ENCODE assay signal across 12 cellular contexts in the genomic region with DNA sequence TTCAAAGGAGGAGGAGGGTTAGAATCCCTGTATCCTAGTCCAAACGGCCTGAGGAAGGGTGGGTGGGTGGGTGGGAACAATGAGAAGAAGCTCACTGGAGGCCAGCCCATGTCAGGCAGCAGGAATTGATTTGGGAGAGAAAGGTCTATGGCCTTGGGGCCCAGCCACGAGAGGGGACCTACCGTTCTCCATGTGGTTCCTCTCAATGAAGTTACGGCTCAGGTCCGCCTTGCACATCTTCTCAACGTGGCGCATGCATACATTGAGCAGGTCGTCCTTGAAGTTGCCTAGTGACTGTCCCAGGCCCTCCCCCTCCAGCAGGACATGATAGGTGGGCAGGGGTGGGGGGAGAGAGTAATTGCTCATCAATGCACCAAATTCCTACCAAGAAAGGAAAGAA. TPM values are rescaled to one million over a fixed set of nuclear protein-coding genes. Genes with fewer than 3 reads are reported as not detected.
DNase-seq lines count a peak whose midpoint lies in the region; ATAC-seq and TF ChIP-seq lines count a peak whose summit lies in the region.
"Had no signal": no experiment of that assay in that cellular context is flagged by ENCODE, and none has a peak within 500 bp of the region (broad histone marks: within the 10 kb centered on the region; RNA-seq: fewer than 3 reads in every experiment).

No MANE protein-coding gene starts in this region.

- no peaks in the 10 kb centered on the region for H3K9me3 ChIP-seq in PC-3 (ENCODE audit: low read length)
- H3K9me3 ChIP-seq in lower lobe of right lung: no peaks in the 10 kb centered on the region

- no peak overlapping the region for H3K4me2 ChIP-seq in PC-3 (ENCODE audit: low read length)

- no TSS peak for BruUV-seq in PC-3 (replicated peaks; lab: Mats Ljungman, UMichigan)

- H2AFZ ChIP-seq in PC-3 (ENCODE audit: low read length): no peak overlapping the region

- H3K9me3 Mint-ChIP-seq in chondrocyte (ENCODE audit: low read depth): peaks cover 4% of the 10 kb centered on the region
- H3K9me3 Mint-ChIP-seq in type B pancreatic cell: peaks cover 5% of the 10 kb centered on the region
- H3K9me3 Mint-ChIP-seq in natural killer cell treated with Interleukin-12 subunit alpha and Interleukin-12 subunit beta and Interleukin-15 and Interleukin-18, amount 100 ng/mL, for 72 hours: no peaks in the 10 kb centered on the region
- H3K9me3 Mint-ChIP-seq: CD4-positive, alpha-beta T cell had no signal

- no peak overlapping the region for H3K9ac ChIP-seq in PC-3 (ENCODE audit: low read length)

- H3K4me1 ChIP-seq in PC-3 (ENCODE audit: insufficient read depth, low read length) (peaks cover 68% of the 10 kb centered on the region), lower lobe of right lung (no peaks in the 10 kb centered on the region)

- intact Hi-C loops in PC-3 (cut with micrococcal nuclease): no loop called here
- intact Hi-C loops in lower lobe of right lung (cut with DNase I): no loop called here

- no peak overlapping the region for H3K27ac Mint-ChIP-seq in chondrocyte (ENCODE audit: unreplicated experiment)
- peak overlapping the region; percentile 100 for H3K27ac Mint-ChIP-seq in type B pancreatic cell
- no peak overlapping the region for H3K27ac Mint-ChIP-seq in natural killer cell treated with Interleukin-12 subunit alpha and Interleukin-12 subunit beta and Interleukin-15 and Interleukin-18, amount 100 ng/mL, for 72 hours
- H3K27ac Mint-ChIP-seq: B cell; CD4-positive, alpha-beta T cell had no signal

- POLR2A ChIA-PET in PC-3 (lab: Charles Lee; ENCODE audit: unreplicated experiment): interaction anchor here (0.6 kb wide), 1 partner anchor 17 kb away, joined by 3 read pairs; no protein-coding TSS in a partner anchor

- H3K36me3 ChIP-seq in PC-3 (ENCODE audit: low read depth, low read length) (no peaks in the 10 kb centered on the region), lower lobe of right lung (no peaks in the 10 kb centered on the region)

- ATAC-seq in PC-3: no peak
- no peak for ATAC-seq in lower lobe of right lung
- ATAC-seq in natural killer cell treated with Interleukin-12 subunit alpha and Interleukin-12 subunit beta and Interleukin-15 and Interleukin-18, amount 100 ng/mL, for 72 hours: no peak

- no peaks in the 10 kb centered on the region for H3K9me2 ChIP-seq in PC-3 (replicated peaks; ENCODE audit: low read length)

- CTCF ChIA-PET in PC-3 (lab: Charles Lee): no interaction called here

- H3K4me3 ChIP-seq in PC-3 (ENCODE audit: low read length): no peak overlapping the region
- H3K4me3 ChIP-seq in lower lobe of right lung: no peak overlapping the region

- H4K20me1 ChIP-seq in PC-3 (ENCODE audit: low read length): no peaks in the 10 kb centered on the region

- TF ChIP-seq CTCF in PC-3 (conservative IDR thresholded peaks at IDR 0.05; ENCODE audit: low read depth, low read length) (no peak), chondrocyte (IDR thresholded peaks at IDR 0.05) (no peak), lower lobe of right lung (IDR thresholded peaks at IDR 0.05) (no peak), type B pancreatic cell (conservative IDR thresholded peaks at IDR 0.05) (no peak)

- DNase-seq in PC-3: no peak
- DNase-seq in chondrocyte (ENCODE audit: low spot score): peak; percentile 63
- peak; percentile 12 for DNase-seq in lower lobe of right lung
- no peak for DNase-seq in type B pancreatic cell (ENCODE audit: extremely low spot score, unreplicated experiment)
- DNase-seq in natural killer cell treated with Interleukin-12 subunit alpha and Interleukin-12 subunit beta and Interleukin-15 and Interleukin-18, amount 100 ng/mL, for 72 hours (ENCODE audit: low spot score): no peak
- DNase-seq in superior temporal gyrus (ENCODE audit: extremely low spot score): no peak
- DNase-seq in NCI-H1417 (lab: John Stamatoyannopoulos, UW): no peak
- DNase-seq: Calu3; CD4-positive, alpha-beta T cell; DMS 273 treated with DMSO at 0.1 percent for 48 hours had no signal

- H3K4me3 Mint-ChIP-seq in chondrocyte (ENCODE audit: unreplicated experiment) (no peak overlapping the region), type B pancreatic cell (no peak overlapping the region)
- no peak overlapping the region for H3K4me3 Mint-ChIP-seq in natural killer cell treated with Interleukin-12 subunit alpha and Interleukin-12 subunit beta and Interleukin-15 and Interleukin-18, amount 100 ng/mL, for 72 hours
- H3K4me3 Mint-ChIP-seq: B cell; CD4-positive, alpha-beta T cell had no signal

- H3K4me1 Mint-ChIP-seq in chondrocyte (ENCODE audit: low read depth) (no peaks in the 10 kb centered on the region), type B pancreatic cell (ENCODE audit: unreplicated experiment) (peaks cover 13% of the 10 kb centered on the region)
- H3K4me1 Mint-ChIP-seq in natural killer cell treated with Interleukin-12 subunit alpha and Interleukin-12 subunit beta and Interleukin-15 and Interleukin-18, amount 100 ng/mL, for 72 hours (ENCODE audit: low read depth in 2 of 2): no peaks in the 10 kb centered on the region
- H3K4me1 Mint-ChIP-seq: B cell had no signal

- H3K27ac ChIP-seq in PC-3 (ENCODE audit: low read length) (peak overlapping the region; percentile 97), lower lobe of right lung (no peak overlapping the region)
- H3K27ac ChIP-seq: HL-60 had no signal

- no peaks in the 10 kb centered on the region for H3K36me3 Mint-ChIP-seq in chondrocyte (ENCODE audit: low read depth)
- H3K36me3 Mint-ChIP-seq in type B pancreatic cell: peaks cover 14% of the 10 kb centered on the region
- no peaks in the 10 kb centered on the region for H3K36me3 Mint-ChIP-seq in natural killer cell treated with Interleukin-12 subunit alpha and Interleukin-12 subunit beta and Interleukin-15 and Interleukin-18, amount 100 ng/mL, for 72 hours

- H3K79me2 ChIP-seq in PC-3 (ENCODE audit: low read length): no peaks in the 10 kb centered on the region

- H3F3A ChIP-seq in PC-3 (ENCODE audit: low read length, unreplicated experiment): no peaks in the 10 kb centered on the region

- H3K27me3 Mint-ChIP-seq in chondrocyte (ENCODE audit: low read depth): peaks cover 25% of the 10 kb centered on the region
- peaks cover 13% of the 10 kb centered on the region for H3K27me3 Mint-ChIP-seq in type B pancreatic cell
- peaks cover 14 to 20% of the 10 kb centered on the region in 2 donors for H3K27me3 Mint-ChIP-seq in natural killer cell treated with Interleukin-12 subunit alpha and Interleukin-12 subunit beta and Interleukin-15 and Interleukin-18, amount 100 ng/mL, for 72 hours

- H3K27me3 ChIP-seq in PC-3 (ENCODE audit: low read length): no peaks in the 10 kb centered on the region
- peaks cover 5% of the 10 kb centered on the region for H3K27me3 ChIP-seq in lower lobe of right lung (ENCODE audit: low read depth)

RNA-seq across cellular contexts. Expression of gene TRIM29, which starts 12.4 kb away (rescaled TPM):
- total RNA-seq in PC-3 (2014; rRNA removed): 31.8 and 38.5 TPM in 2 replicates
- total RNA-seq in chondrocyte: not detected in 3 replicates
- 8.3 TPM for total RNA-seq in lower lobe of right lung
- total RNA-seq in type B pancreatic cell (ENCODE audit: low replicate concordance): 56.7 and 207 TPM in 2 replicates
- not detected for total RNA-seq in natural killer cell treated with Interleukin-12 subunit alpha and Interleukin-12 subunit beta and Interleukin-15 and Interleukin-18, amount 100 ng/mL, for 72 hours
- total RNA-seq: B cell; CD4-positive, alpha-beta T cell had no signal

Comparison
In these comparisons a context has a peak if more than half of its experiments do, and no peak if none do; other contexts are left out.
1. DNase-seq: peak in chondrocyte (single experiment) and lower lobe of right lung (single experiment); none in PC-3 (single experiment), type B pancreatic cell (single experiment), natural killer cell treated with Interleukin-12 subunit alpha and Interleukin-12 subunit beta and Interleukin-15 and Interleukin-18, amount 100 ng/mL, for 72 hours (single experiment), superior temporal gyrus (single experiment) and NCI-H1417 (0 of 3).